1 cellular context compared by ENCODE assay signal in the genomic region with DNA sequence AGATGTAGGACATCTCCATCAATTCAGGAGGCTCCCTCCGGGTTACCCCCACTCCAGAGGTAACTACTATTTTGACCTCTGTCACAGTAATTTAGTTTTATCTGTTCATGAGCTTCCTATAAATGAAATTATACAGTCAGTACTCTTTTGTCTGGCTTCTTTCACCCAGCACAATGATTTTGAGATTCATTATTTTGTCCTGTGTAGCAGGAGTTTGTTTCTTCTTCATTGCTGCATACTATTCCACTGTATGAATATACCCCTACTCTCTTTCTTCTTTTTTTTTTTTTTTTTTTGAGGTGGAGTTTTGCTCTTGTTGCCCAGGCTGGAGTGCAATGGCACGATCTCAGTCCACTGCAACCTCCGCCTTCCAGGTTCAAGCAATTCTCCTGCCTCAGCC.
TF ChIP-seq lines count a peak whose summit lies in the region.

No MANE protein-coding gene starts in this region.

TF ChIP-seq in HCT116, 20 proteins besides CTCF, POLR2A, EP300 and RAD21 (continued from another document):
- no peak for TF ChIP-seq SP1 (IDR thresholded peaks at IDR 0.05; ENCODE audit: low read depth)
- no peak for TF ChIP-seq ZFX (IDR thresholded peaks at IDR 0.05)
- TF ChIP-seq EGR1 (IDR thresholded peaks at IDR 0.05; ENCODE audit: low read depth) = no peak
